In genomic region chr21:42651515-42652401, GRCh38 we compare ENCODE assay signal across 10 cellular contexts. TPM values are rescaled to one million over a fixed set of nuclear protein-coding genes. Genes with fewer than 3 reads are reported as not detected.
A peak's percentile ranks its signal among the peaks of the same experiment; 100 is the strongest.
DNase-seq lines count a peak whose midpoint lies in the region; ATAC-seq, FAIRE-seq and TF ChIP-seq lines count a peak whose summit lies in the region.
"Had no signal": no experiment of that assay in that cellular context is flagged by ENCODE, and none has a peak within 500 bp of the region (broad histone marks: within the 10 kb centered on the region; RNA-seq: fewer than 3 reads in every experiment).

No MANE protein-coding gene starts in this region.

- no peak overlapping the region; the same call in 1 of the 2 replicates for H3K18ac ChIP-seq in H1 (ENCODE audit: extremely low read depth, low read length)

- H3K4ac ChIP-seq in H1 (replicated peaks; ENCODE audit: insufficient read length, low read depth, low read length): no peak overlapping the region

- no peak overlapping the region for H2BK120ac ChIP-seq in H1 (replicated peaks; ENCODE audit: low read depth, low read length)

- H3K4me3 ChIP-seq in H1 (ENCODE audit: extremely low read depth in 1 of 4, insufficient read depth in 2 of 4, low read depth in 3 of 4, low read length in 4 of 4) (no peak overlapping the region), PC-3 (ENCODE audit: low read length) (no peak overlapping the region)

- TF ChIP-seq EP300 in H1 (IDR thresholded peaks at IDR 0.05; ENCODE audit: borderline replicate concordance in 1 of 2, low read depth in 2 of 2, low read length in 2 of 2): no peak

- no peak overlapping the region for H2BK20ac ChIP-seq in H1 (ENCODE audit: low read length)

- intact Hi-C loops in posterior vena cava (cut with DNase I) (no loop called here), PC-3 (cut with micrococcal nuclease) (loop anchor here (5.0 kb wide), 1 partner anchor 166 kb away; no protein-coding TSS in a partner anchor)

- H3K27ac ChIP-seq in H1 (ENCODE audit: low read depth, low read length) (no peak overlapping the region), PC-3 (ENCODE audit: low read length) (no peak overlapping the region)
- H3K27ac ChIP-seq: SJCRH30 had no signal

- H2BK5ac ChIP-seq in H1 (ENCODE audit: low read depth, low read length): no peak overlapping the region

- H3K4me2 ChIP-seq in H1 (ENCODE audit: insufficient read depth in 1 of 2, low read depth in 2 of 2, low read length in 2 of 2) (peak overlapping the region; percentile 96 to 98), PC-3 (ENCODE audit: low read length) (no peak overlapping the region)

- 0 out of 2 replicates have a peak overlapping the region, but pooled peaks have one; percentile 4 for H2BK12ac ChIP-seq in H1 (ENCODE audit: low read depth, low read length)

- no peak overlapping the region for H3K56ac ChIP-seq in H1 (replicated peaks; ENCODE audit: insufficient read length, low read depth, low read length)

- no peak overlapping the region for H3K14ac ChIP-seq in H1 (ENCODE audit: insufficient read length)

- H3K23ac ChIP-seq in H1 (ENCODE audit: insufficient read length): no peak overlapping the region

- H4K5ac ChIP-seq in H1 (ENCODE audit: insufficient read length, low read depth, low read length): no peak overlapping the region

- CTCF ChIA-PET in H1 (lab: Charles Lee; ENCODE audit: partially characterized antibody) (interaction anchor here (0.6 to 10.8 kb wide), 18 partner anchors 7 to 210 kb away, joined by 3 to 112 read pairs (median 4); no protein-coding TSS in a partner anchor), PC-3 (lab: Charles Lee) (interaction anchor here (0.5 kb wide), 1 partner anchor 342 kb away, joined by 5 read pairs; no protein-coding TSS in a partner anchor)

- H3K9me3 ChIP-seq in H1 (ENCODE audit: insufficient read depth in 2 of 2, low read depth in 1 of 2, low read length in 1 of 2) (no peaks in the 10 kb centered on the region), PC-3 (ENCODE audit: low read length) (no peaks in the 10 kb centered on the region)
- H3K9me3 ChIP-seq: SJCRH30 had no signal

- ATAC-seq in GM21381 (IDR thresholded peaks at IDR 0.05; ENCODE audit: unreplicated experiment) (no peak), PC-3 (no peak)

- DNase-seq in NCI-H1417 (lab: John Stamatoyannopoulos, UW) (peak in 2 of 3 experiments; percentile 40 to 58), NCI-H1417 treated with DMSO at 0.1 percent for 48 hours (lab: John Stamatoyannopoulos, UW) (no peak), NCI-H446 treated with DMSO at 0.1 percent for 48 hours (lab: John Stamatoyannopoulos, UW) (peak; percentile 93), H1 (ENCODE audit: low read depth in 1 of 2, low spot score in 2 of 2) (no peak), posterior vena cava (ENCODE audit: low spot score) (peak; percentile 73), NCI-H526 treated with DMSO at 0.1 percent for 48 hours (lab: John Stamatoyannopoulos, UW) (no peak), PC-3 (no peak)

- peaks cover 12% of the 10 kb centered on the region for H3K79me1 ChIP-seq in H1 (ENCODE audit: low read depth, low read length)

- H3K4me1 ChIP-seq in H1 (replicated peaks in 1 of 4; ENCODE audit: control insufficient read depth in 3 of 4, insufficient read depth in 4 of 4, low read length in 3 of 4): peaks cover 12 to 34% (median 30%) of the 10 kb centered on the region in 4 experiments
- peaks cover 23% of the 10 kb centered on the region for H3K4me1 ChIP-seq in PC-3 (ENCODE audit: insufficient read depth, low read length)

- H4K8ac ChIP-seq in H1 (ENCODE audit: extremely low read depth, insufficient read depth, low read length): peak overlapping the region; percentile 45; the same call in 1 of the 2 replicates

- H4K20me1 ChIP-seq in H1 (replicated peaks in 1 of 2; ENCODE audit: control insufficient read depth in 1 of 2, insufficient read depth in 2 of 2, low read length in 2 of 2) (peaks cover 9 to 11% of the 10 kb centered on the region in 2 experiments), PC-3 (ENCODE audit: low read length) (no peaks in the 10 kb centered on the region)

- H2AK5ac ChIP-seq in H1 (ENCODE audit: low read depth, low read length): 0 out of 2 replicates have a peak overlapping the region, but pooled peaks have one; percentile 2

- TF ChIP-seq RAD21 in H1 (IDR thresholded peaks at IDR 0.05 in 1 of 2, conservative IDR thresholded peaks at IDR 0.05 in 1 of 2; ENCODE audit: low read depth in 2 of 2, low read length in 2 of 2): no peak

- BruUV-seq in PC-3 (replicated peaks; lab: Mats Ljungman, UMichigan): no TSS peak

- peaks cover 12% of the 10 kb centered on the region; the same call in 1 of the 2 replicates for H3K23me2 ChIP-seq in H1 (ENCODE audit: low read depth, low read length)

- POLR2A ChIA-PET in H1 (lab: Charles Lee; ENCODE audit: partially characterized antibody) (interaction anchor here (1.1 to 1.8 kb wide), 4 partner anchors 10 to 626 kb away, joined by 3 to 5 read pairs (median 4); no protein-coding TSS in a partner anchor), PC-3 (lab: Charles Lee; ENCODE audit: unreplicated experiment) (no interaction called here)

- no peaks in the 10 kb centered on the region for H3K9me2 ChIP-seq in PC-3 (replicated peaks; ENCODE audit: low read length)

- H2BK15ac ChIP-seq in H1 (ENCODE audit: low read length): peak overlapping the region; percentile 67; the same call in 1 of the 2 replicates

- TF ChIP-seq POLR2A in H1 (IDR thresholded peaks at IDR 0.05; ENCODE audit: control extremely low read depth in 1 of 2, low read depth in 2 of 2, low read length in 2 of 2): no peak

- H3F3A ChIP-seq in PC-3 (ENCODE audit: low read length, unreplicated experiment): no peaks in the 10 kb centered on the region

- H3K9ac ChIP-seq in H1 (replicated peaks in 1 of 4; ENCODE audit: extremely low read depth in 1 of 4, low read depth in 3 of 4, low read length in 3 of 4): no peak overlapping the region
- H3K9ac ChIP-seq in PC-3 (ENCODE audit: low read length): no peak overlapping the region
- H3K9ac ChIP-seq: parathyroid adenoma had no signal

- TF ChIP-seq CTCF in H1 (IDR thresholded peaks at IDR 0.05; ENCODE audit: control extremely low read depth in 1 of 3, insufficient read depth in 1 of 3, low read depth in 1 of 3, low read length in 3 of 3) (no peak), PC-3 (conservative IDR thresholded peaks at IDR 0.05; ENCODE audit: low read depth, low read length) (no peak)

- H3K27me3 ChIP-seq in H1 (replicated peaks in 1 of 4; ENCODE audit: control insufficient read depth in 3 of 4, extremely low read depth in 1 of 4, insufficient read depth in 3 of 4, low read length in 3 of 4) (no peaks in the 10 kb centered on the region; a peak in 2 of 7 replicates), PC-3 (ENCODE audit: low read length) (peaks cover 58% of the 10 kb centered on the region)
- H3K27me3 ChIP-seq: SJCRH30 had no signal

- peaks cover 0 to 24% of the 10 kb centered on the region in 2 experiments; a peak in 2 of 4 replicates for H3K79me2 ChIP-seq in H1 (ENCODE audit: control insufficient read depth in 1 of 2, insufficient read depth in 2 of 2, low read length in 2 of 2)
- H3K79me2 ChIP-seq in PC-3 (ENCODE audit: low read length): no peaks in the 10 kb centered on the region
- H3K79me2 ChIP-seq: parathyroid adenoma had no signal

- WGBS in H1 (ENCODE audit: extremely low coverage in 1 of 2, insufficient coverage in 1 of 2, insufficient read length in 1 of 2, insufficient replicate concordance in 2 of 2, low coverage in 1 of 2, low lambda C conversion rate in 2 of 2, missing lambda C conversion rate in 1 of 2), 2 experiments: 87% methylated on average over 16 of the region's 16 CpGs; no CpG with 5 or more reads in 1 of the 2 experiments

- no peak for FAIRE-seq in H1 (lab: Jason Lieb, UNC)

- H2AFZ ChIP-seq in H1 (ENCODE audit: low read length): no peak overlapping the region
- no peak overlapping the region for H2AFZ ChIP-seq in PC-3 (ENCODE audit: low read length)

- peak overlapping the region; percentile 59 for H4K91ac ChIP-seq in H1 (replicated peaks; ENCODE audit: insufficient read length, low read length)

- H3K36me3 ChIP-seq in H1 (ENCODE audit: control insufficient read depth in 2 of 4, insufficient read depth in 4 of 4, low read length in 3 of 4): peaks cover 0 to 3% (median 0%) of the 10 kb centered on the region in 4 experiments; a peak in 3 of 8 replicates
- H3K36me3 ChIP-seq in PC-3 (ENCODE audit: low read depth, low read length): no peaks in the 10 kb centered on the region
- H3K36me3 ChIP-seq: SJCRH30 had no signal

TF ChIP-seq in H1, 55 proteins besides CTCF, POLR2A, EP300 and RAD21 (continues in another document):
- TF ChIP-seq CHD1 (IDR thresholded peaks at IDR 0.05; ENCODE audit: low read depth, low read length) (no peak), E2F6 (IDR thresholded peaks at IDR 0.05) (no peak), KDM1A (IDR thresholded peaks at IDR 0.05; ENCODE audit: borderline replicate concordance, low read length) (no peak), GABPA (IDR thresholded peaks at IDR 0.05; ENCODE audit: borderline replicate concordance, insufficient read depth, low read length) (no peak), KDM5A (IDR thresholded peaks at IDR 0.05; ENCODE audit: low read length) (no peak), USF2 (IDR thresholded peaks at IDR 0.05; ENCODE audit: low read length) (no peak), SIRT6 (IDR thresholded peaks at IDR 0.05; ENCODE audit: low read length) (no peak)

RNA-seq across cellular contexts. Expression of gene PDE9A, which starts 1.7 kb away (rescaled TPM):
- 45.7 and 45.9 TPM in 2 replicates for total RNA-seq in H1 (2021; fragmentation: NEBNext Ultra II Directional; extraction: Animal tissue kit (Norgen Biotek cat#: 25700))
- 39.2 and 46.7 TPM in 2 replicates for polyA plus RNA-seq in H1 (2011; rRNA removed)
- polyA plus RNA-seq in H1 (2011; cell fraction: cytosol; rRNA removed): 39.6 TPM
- 71.9 TPM for polyA plus RNA-seq in H1 (2011; cell fraction: nucleus; rRNA removed)
- polyA plus RNA-seq in H1 (2012, experiment 1 of 2): 36.3 to 41.3 TPM (median 40.5 TPM) in 4 replicates
- polyA plus RNA-seq in H1 (2012, experiment 2 of 2): 37.8 TPM
- polyA plus RNA-seq in H1 (2013, experiment 1 of 2): 28.8 TPM
- 30.4 TPM for polyA plus RNA-seq in H1 (2013, experiment 2 of 2)
- 22.5 and 33.8 TPM in 2 replicates for polyA minus RNA-seq in H1 (2011; rRNA and poly(A)+ RNA removed)
- polyA minus RNA-seq in H1 (2011; cell fraction: cytosol; rRNA and poly(A)+ RNA removed): 25.3 TPM
- polyA minus RNA-seq in H1 (2011; cell fraction: nucleus; rRNA and poly(A)+ RNA removed): 43.2 TPM
- total RNA-seq in posterior vena cava (1 to 10 TPM; 4.0 to 5.6 TPM), PC-3 (2014; rRNA removed) (0.33 and 1.3 TPM in 2 replicates)

Comparison
In these comparisons a context has a peak if more than half of its experiments do, and no peak if none do; other contexts are left out.
1. DNase-seq: peak in NCI-H1417 (2 of 3), NCI-H446 treated with DMSO at 0.1 percent for 48 hours (single experiment) and posterior vena cava (single experiment); none in NCI-H1417 treated with DMSO at 0.1 percent for 48 hours (single experiment), H1 (0 of 2), NCI-H526 treated with DMSO at 0.1 percent for 48 hours (single experiment) and PC-3 (single experiment).